27 cellular contexts compared by ENCODE assay signal in genomic region chr14:103569436-103569835, GRCh38. TPM values are rescaled to one million over a fixed set of nuclear protein-coding genes. Genes with fewer than 3 reads are reported as not detected.
A peak's percentile ranks its signal among the peaks of the same experiment; 100 is the strongest.
DNase-seq lines count a peak whose midpoint lies in the region; FAIRE-seq and TF ChIP-seq lines count a peak whose summit lies in the region.
"Had no signal": no experiment of that assay in that cellular context is flagged by ENCODE, and none has a peak within 500 bp of the region (broad histone marks: within the 10 kb centered on the region; RNA-seq: fewer than 3 reads in every experiment).

No MANE protein-coding gene starts in this region.

- H3K36me3 Mint-ChIP-seq in astrocyte (ENCODE audit: low read depth, unreplicated experiment) (no peaks in the 10 kb centered on the region), mesothelial cell of epicardium (peaks cover 2% of the 10 kb centered on the region)

- in situ Hi-C loops in G401 (cut with HindIII; ENCODE audit: low sequenced_read_pairs) = no loop called here

- no peak for DNase-seq in astrocyte (ENCODE audit: low read depth)
- no peak for DNase-seq in mesothelial cell of epicardium (ENCODE audit: low spot score in 2 of 2, unreplicated experiment in 2 of 2)
- no peak for DNase-seq in smooth muscle cell (lab: John Stamatoyannopoulos, UW; ENCODE audit: unreplicated experiment)
- DNase-seq in G401 (ENCODE audit: low spot score) = no peak
- DNase-seq in SIG-M5 treated with dmso at 0.1 percent for 504 hours (lab: John Stamatoyannopoulos, UW; ENCODE audit: unreplicated experiment) = no peak
- DNase-seq in COR-L47 (lab: John Stamatoyannopoulos, UW) = no peak
- DNase-seq: activated CD4-positive, alpha-beta memory T cell treated with anti-CD3 and anti-CD28 coated beads for 36 hours; activated CD4-positive, alpha-beta T cell treated with anti-CD3 and anti-CD28 coated beads for 1 hour; activated naive CD4-positive, alpha-beta T cell; activated naive CD8-positive, alpha-beta T cell treated with anti-CD3 and anti-CD28 coated beads, Interleukin-2, amount 50 U/mL, for 24 hours; Calu3; DMS79 treated with DMSO at 0.1 percent for 48 hours; foreskin melanocyte; heart right ventricle; NCI-H1092 treated with DMSO at 0.1 percent for 48 hours; NCI-H187; NCI-H2171 treated with DMSO at 0.1 percent for 48 hours; NCI-H510A treated with DMSO at 0.1 percent for 48 hours; psoas muscle; sigmoid colon; stimulated activated CD4-positive, alpha-beta T cell treated with anti-CD3 and anti-CD28 coated beads, Interleukin-4, amount 100 ng/mL, for 1 hour had no signal

- no peak overlapping the region for H2AFZ ChIP-seq in astrocyte (ENCODE audit: low read depth, low read length)
- H2AFZ ChIP-seq in smooth muscle cell (ENCODE audit: low read depth) = no peak overlapping the region
- H2AFZ ChIP-seq: GM23338, PC-9 had no signal

- no peak for FAIRE-seq in astrocyte (lab: Jason Lieb, UNC)
- FAIRE-seq: endometrium had no signal

- H3K79me2 ChIP-seq in astrocyte (ENCODE audit: insufficient read depth, low read length) = peaks cover 77% of the 10 kb centered on the region
- peaks cover 84% of the 10 kb centered on the region for H3K79me2 ChIP-seq in smooth muscle cell (ENCODE audit: low read depth)

- H3K9me3 Mint-ChIP-seq in astrocyte (ENCODE audit: unreplicated experiment) (no peaks in the 10 kb centered on the region), mesothelial cell of epicardium (no peaks in the 10 kb centered on the region)
- H3K9me3 Mint-ChIP-seq: activated CD4-positive, alpha-beta memory T cell treated with anti-CD3 and anti-CD28 coated beads for 36 hours; activated naive CD8-positive, alpha-beta T cell treated with anti-CD3 and anti-CD28 coated beads, Interleukin-2, amount 50 U/mL, for 24 hours; CD14-positive monocyte; GM23338 had no signal

- H3K9me3 ChIP-seq in HUES64 (ENCODE audit: insufficient read depth, low read depth, low read length) = no peaks in the 10 kb centered on the region
- H3K9me3 ChIP-seq in astrocyte (ENCODE audit: insufficient read depth, low read depth, low read length) = no peaks in the 10 kb centered on the region
- H3K9me3 ChIP-seq in smooth muscle cell (replicated peaks; ENCODE audit: low read depth) = no peaks in the 10 kb centered on the region
- H3K9me3 ChIP-seq: heart right ventricle, psoas muscle, sigmoid colon, tibial nerve had no signal

- no peak overlapping the region for H3K4me3 Mint-ChIP-seq in astrocyte (ENCODE audit: unreplicated experiment)
- no peak overlapping the region for H3K4me3 Mint-ChIP-seq in mesothelial cell of epicardium
- H3K4me3 Mint-ChIP-seq: activated CD4-positive, alpha-beta memory T cell treated with anti-CD3 and anti-CD28 coated beads for 36 hours; activated naive CD8-positive, alpha-beta T cell treated with anti-CD3 and anti-CD28 coated beads, Interleukin-2, amount 50 U/mL, for 24 hours; CD14-positive monocyte; GM23338 had no signal

- 78% methylated on average over 11 of the region's 11 CpGs for WGBS in HUES64
- WGBS in smooth muscle cell (ENCODE audit: low lambda C conversion rate) = 62% methylated on average over 11 of the region's 11 CpGs

- H3K4me2 ChIP-seq in astrocyte (ENCODE audit: low read length) (peak overlapping the region; percentile 16), smooth muscle cell (peak overlapping the region; percentile 51)
- H3K4me2 ChIP-seq: PC-9 had no signal

- H3K27ac Mint-ChIP-seq in astrocyte (ENCODE audit: unreplicated experiment) (peak overlapping the region; percentile 63), mesothelial cell of epicardium (peak overlapping the region; percentile 5)
- H3K27ac Mint-ChIP-seq: activated CD4-positive, alpha-beta memory T cell treated with anti-CD3 and anti-CD28 coated beads for 36 hours; activated naive CD8-positive, alpha-beta T cell treated with anti-CD3 and anti-CD28 coated beads, Interleukin-2, amount 50 U/mL, for 24 hours; CD14-positive monocyte; GM23338 had no signal

- H3K4me3 ChIP-seq in HUES64 (ENCODE audit: low read length) (no peak overlapping the region), astrocyte (ENCODE audit: insufficient read depth, low read depth, low read length) (no peak overlapping the region), smooth muscle cell (no peak overlapping the region)
- H3K4me3 ChIP-seq: GM23338, heart right ventricle, PC-9, psoas muscle, sigmoid colon, tibial nerve had no signal

- H3F3A ChIP-seq in smooth muscle cell (ENCODE audit: low read depth) = no peaks in the 10 kb centered on the region

- no peaks in the 10 kb centered on the region for H3K27me3 Mint-ChIP-seq in astrocyte (ENCODE audit: low read depth, unreplicated experiment)
- H3K27me3 Mint-ChIP-seq in mesothelial cell of epicardium (ENCODE audit: low read depth) = no peaks in the 10 kb centered on the region
- H3K27me3 Mint-ChIP-seq: activated CD4-positive, alpha-beta memory T cell treated with anti-CD3 and anti-CD28 coated beads for 36 hours; activated naive CD8-positive, alpha-beta T cell treated with anti-CD3 and anti-CD28 coated beads, Interleukin-2, amount 50 U/mL, for 24 hours had no signal

- peaks cover 11% of the 10 kb centered on the region; the same call in 1 of the 2 replicates for H3K36me3 ChIP-seq in HUES64 (ENCODE audit: insufficient read depth, low read length)
- H3K36me3 ChIP-seq in astrocyte (ENCODE audit: insufficient read depth, low read length) = peaks cover 11% of the 10 kb centered on the region
- H3K36me3 ChIP-seq in smooth muscle cell (ENCODE audit: low read depth) = no peaks in the 10 kb centered on the region

- H3K4me1 Mint-ChIP-seq in astrocyte (ENCODE audit: low read depth, unreplicated experiment) = peaks cover 13% of the 10 kb centered on the region
- H3K4me1 Mint-ChIP-seq in mesothelial cell of epicardium = peaks cover 7% of the 10 kb centered on the region

- H3K27ac ChIP-seq in HUES64 (ENCODE audit: low read depth, low read length) (no peak overlapping the region), astrocyte (ENCODE audit: low read depth, low read length) (no peak overlapping the region), smooth muscle cell (ENCODE audit: low read depth) (peak overlapping the region; percentile 28)
- H3K27ac ChIP-seq: heart right ventricle, PC-9, psoas muscle, sigmoid colon had no signal

- peak overlapping the region; percentile 29 for H3K9ac ChIP-seq in HUES64 (ENCODE audit: low read depth, low read length)
- no peak overlapping the region for H3K9ac ChIP-seq in astrocyte (ENCODE audit: low read length)
- no peak overlapping the region for H3K9ac ChIP-seq in smooth muscle cell (ENCODE audit: low read depth)

- no peaks in the 10 kb centered on the region for H3K27me3 ChIP-seq in HUES64 (ENCODE audit: insufficient read depth, low read length)
- H3K27me3 ChIP-seq in astrocyte (ENCODE audit: insufficient read depth, low read length) = no peaks in the 10 kb centered on the region
- H3K27me3 ChIP-seq in smooth muscle cell (ENCODE audit: low read depth) = no peaks in the 10 kb centered on the region
- H3K27me3 ChIP-seq: heart right ventricle, sigmoid colon, tibial nerve had no signal

- TF ChIP-seq CTCF in astrocyte (IDR thresholded peaks at IDR 0.05; ENCODE audit: insufficient read depth, low read depth, low read length) = no peak
- no peak for TF ChIP-seq CTCF in mesothelial cell of epicardium (IDR thresholded peaks at IDR 0.05; ENCODE audit: unreplicated experiment)
- TF ChIP-seq CTCF in smooth muscle cell (IDR thresholded peaks at IDR 0.05; ENCODE audit: borderline replicate concordance, insufficient read depth, poor library complexity, severe bottlenecking) = no peak

- H3K4me1 ChIP-seq in HUES64 (ENCODE audit: insufficient read depth, low read length) (peaks cover 8% of the 10 kb centered on the region; the same call in 1 of the 2 replicates), astrocyte (ENCODE audit: insufficient read depth, low read length) (no peaks in the 10 kb centered on the region), smooth muscle cell (ENCODE audit: low read depth) (no peaks in the 10 kb centered on the region)

- peaks cover 72% of the 10 kb centered on the region for H4K20me1 ChIP-seq in astrocyte (ENCODE audit: insufficient read depth, low read length)
- peaks cover 78% of the 10 kb centered on the region for H4K20me1 ChIP-seq in smooth muscle cell (ENCODE audit: low read depth)

RNA-seq across cellular contexts. Expression of gene COA8, which starts 6.7 kb away (rescaled TPM):
- polyA plus RNA-seq in HUES64 (2013, experiment 1 of 2) = 21.1 TPM
- 31.8 TPM for polyA plus RNA-seq in HUES64 (2013, experiment 2 of 2)
- total RNA-seq in astrocyte (56.2 TPM in 2 replicates), mesothelial cell of epicardium (35.4 to 38.8 TPM (median 36.0 TPM) in 3 replicates), smooth muscle cell (33.4 and 42.8 TPM in 2 replicates)
- polyA plus RNA-seq in smooth muscle cell = 69.9 and 73.3 TPM in 2 replicates
- total RNA-seq in G401 (2014; rRNA removed; shearing (Covaris generic)) = 29.7 and 34.7 TPM in 2 replicates

RNA-seq across cellular contexts. Expression of gene BAG5, which starts 7.0 kb away (rescaled TPM):
- polyA plus RNA-seq in HUES64 (2013, experiment 1 of 2) = 20.5 TPM
- polyA plus RNA-seq in HUES64 (2013, experiment 2 of 2) = 21.2 TPM
- total RNA-seq in astrocyte = 32.3 and 35.2 TPM in 2 replicates
- total RNA-seq in mesothelial cell of epicardium = 21.8 to 23.5 TPM (median 22.2 TPM) in 3 replicates
- 27.3 and 31.1 TPM in 2 replicates for total RNA-seq in smooth muscle cell
- polyA plus RNA-seq in smooth muscle cell = 12.7 and 13.4 TPM in 2 replicates
- total RNA-seq in G401 (2014; rRNA removed; shearing (Covaris generic)) = 4.0 and 12.2 TPM in 2 replicates

RNA-seq across cellular contexts. Expression of gene TRMT61A, which starts 40.4 kb away (rescaled TPM):
- 9.3 TPM for polyA plus RNA-seq in HUES64 (2013, experiment 1 of 2)
- polyA plus RNA-seq in HUES64 (2013, experiment 2 of 2) = 8.2 TPM
- total RNA-seq in astrocyte = 11.9 and 12.4 TPM in 2 replicates
- total RNA-seq in mesothelial cell of epicardium = 8.7 to 9.5 TPM (median 9.5 TPM) in 3 replicates
- 2.9 and 3.7 TPM in 2 replicates for total RNA-seq in smooth muscle cell
- polyA plus RNA-seq in smooth muscle cell = 6.7 and 9.2 TPM in 2 replicates
- 17.6 and 29.3 TPM in 2 replicates for total RNA-seq in G401 (2014; rRNA removed; shearing (Covaris generic))

RNA-seq across cellular contexts. Expression of gene CKB, which starts 46.8 kb away (rescaled TPM):
- polyA plus RNA-seq in HUES64 (2013, experiment 1 of 2) = 324 TPM
- 386 TPM for polyA plus RNA-seq in HUES64 (2013, experiment 2 of 2)
- 174 and 178 TPM in 2 replicates for total RNA-seq in astrocyte
- total RNA-seq in mesothelial cell of epicardium = 50.6 to 56.7 TPM (median 53.3 TPM) in 3 replicates
- total RNA-seq in smooth muscle cell = 19.8 and 25.7 TPM in 2 replicates
- 62.9 and 107 TPM in 2 replicates for polyA plus RNA-seq in smooth muscle cell
- total RNA-seq in G401 (2014; rRNA removed; shearing (Covaris generic)) = 672 and 986 TPM in 2 replicates

RNA-seq across cellular contexts. Expression of gene KLC1, which starts 59.6 kb away (rescaled TPM):
- 85.1 TPM for polyA plus RNA-seq in HUES64 (2013, experiment 1 of 2)
- polyA plus RNA-seq in HUES64 (2013, experiment 2 of 2) = 99.2 TPM
- total RNA-seq in astrocyte = 226 and 238 TPM in 2 replicates
- 156 to 163 TPM (median 157 TPM) in 3 replicates for total RNA-seq in mesothelial cell of epicardium
- total RNA-seq in smooth muscle cell = 184 and 224 TPM in 2 replicates
- polyA plus RNA-seq in smooth muscle cell = 167 and 180 TPM in 2 replicates
- total RNA-seq in G401 (2014; rRNA removed; shearing (Covaris generic)) = 87.3 and 184 TPM in 2 replicates
